In the genomic region with DNA sequence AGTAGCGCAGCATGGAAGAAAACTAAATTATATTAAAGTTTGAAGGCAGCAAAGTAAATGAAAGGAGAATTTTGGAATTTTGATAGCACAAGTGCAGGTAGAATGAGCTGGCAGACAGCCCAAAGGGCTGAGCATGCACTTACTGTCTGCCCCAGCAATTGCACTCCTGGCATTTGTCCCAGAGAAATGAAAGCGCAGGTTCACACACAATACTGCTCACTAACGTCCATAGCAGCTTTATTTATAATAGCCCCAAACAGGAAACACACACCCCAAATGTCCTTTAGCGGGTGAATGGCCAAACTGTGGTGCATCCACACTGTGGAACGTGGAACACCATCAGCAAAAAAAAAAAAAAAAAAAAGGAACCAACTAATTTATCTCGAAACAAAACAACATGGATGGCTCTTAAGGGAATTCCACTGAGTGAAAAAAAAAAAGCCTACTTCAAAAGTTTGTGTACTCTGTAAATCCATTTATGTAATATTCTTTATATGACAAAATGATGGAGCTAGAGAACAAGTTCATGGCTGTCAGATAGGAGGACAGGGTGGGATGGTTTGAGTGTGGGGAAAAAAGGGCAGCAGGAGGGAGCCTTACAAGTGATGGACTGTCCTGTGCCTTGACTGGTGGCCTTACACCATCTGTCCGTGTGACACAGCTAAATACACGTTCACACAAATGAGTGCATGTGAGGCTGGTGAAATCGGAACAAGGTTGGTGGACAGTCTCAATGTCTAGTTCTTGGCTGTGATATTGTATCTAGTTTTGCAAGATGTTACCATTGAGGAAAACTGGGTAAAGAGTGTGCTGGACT, we compare ENCODE assay signal across 15 cellular contexts. TPM values are rescaled to one million over a fixed set of nuclear protein-coding genes. Genes with fewer than 3 reads are reported as not detected.
A peak's percentile ranks its signal among the peaks of the same experiment; 100 is the strongest.
DNase-seq lines count a peak whose midpoint lies in the region; ATAC-seq and TF ChIP-seq lines count a peak whose summit lies in the region.
"Had no signal": no experiment of that assay in that cellular context is flagged by ENCODE, and none has a peak within 500 bp of the region (broad histone marks: within the 10 kb centered on the region; RNA-seq: fewer than 3 reads in every experiment).

No MANE protein-coding gene starts in this region.

- intact Hi-C loops in right lobe of liver (cut with DNase I) = no loop called here

- WGBS in right lobe of liver (ENCODE audit: insufficient coverage, low coverage, low lambda C conversion rate, missing lambda C conversion rate) = 49% methylated on average over 9 of the region's 9 CpGs

- H3K4me3 ChIP-seq in right lobe of liver = no peak overlapping the region
- H3K4me3 ChIP-seq: SK-N-MC had no signal

- no peak for TF ChIP-seq POLR2A in right lobe of liver (IDR thresholded peaks at IDR 0.05)

- H3K36me3 ChIP-seq in right lobe of liver = no peaks in the 10 kb centered on the region

- TF ChIP-seq CTCF in right lobe of liver (IDR thresholded peaks at IDR 0.05) = no peak

- peak in 2 of 3 experiments; percentile 26 to 43 for DNase-seq in NCI-H1417 (lab: John Stamatoyannopoulos, UW)
- DNase-seq in NCI-H1417 treated with DMSO at 0.1 percent for 48 hours (lab: John Stamatoyannopoulos, UW) = no peak
- peak; percentile 45 for DNase-seq in NCI-H128 (lab: John Stamatoyannopoulos, UW; ENCODE audit: unreplicated experiment)
- peak; percentile 34 to 61 for DNase-seq in SHP77 (lab: John Stamatoyannopoulos, UW)
- DNase-seq in right lobe of liver = peak in 2 of 3 donors; percentile 61 to 75
- DNase-seq in OCI-M2 (lab: John Stamatoyannopoulos, UW; ENCODE audit: unreplicated experiment) = no peak
- no peak for DNase-seq in ecto neural progenitor cell (ENCODE audit: low spot score)
- no peak for DNase-seq in activated CD8-positive, alpha-beta memory T cell treated with anti-CD3 and anti-CD28 coated beads for 24 hours
- DNase-seq: 8988T; activated T-cell treated with anti-CD3 and anti-CD28 coated beads, Interleukin-2, amount 50 U/mL, for 48 hours; aorta; KG1; NCI-H82 had no signal

- ATAC-seq in right lobe of liver = peak; percentile 76 to 84 (median 79)
- ATAC-seq: activated CD4-positive, CD25-positive, alpha-beta regulatory T cell treated with anti-CD3 and anti-CD28 coated beads, Interleukin-2, amount 50 U/mL, for 24 hours had no signal

- H3K4me1 ChIP-seq in right lobe of liver = peaks cover 0 to 4% (median 1%) of the 10 kb centered on the region in 4 donors

- H3K9me3 ChIP-seq in right lobe of liver = no peaks in the 10 kb centered on the region

- H3K27me3 ChIP-seq in right lobe of liver = no peaks in the 10 kb centered on the region

- no peak overlapping the region for H3K27ac ChIP-seq in right lobe of liver
- H3K27ac ChIP-seq: SK-N-MC had no signal

RNA-seq across cellular contexts. Expression of gene TM2D3, which starts 6.0 kb away (rescaled TPM):
- 10 to 100 TPM; 29.5 to 46.9 (median 40.8) TPM for total RNA-seq in right lobe of liver

Comparison
In these comparisons a context has a peak if more than half of its experiments do, and no peak if none do; other contexts are left out.
1. DNase-seq: peak in NCI-H1417 (2 of 3), NCI-H128 (single experiment), SHP77 (2 of 2) and right lobe of liver (2 of 3); none in NCI-H1417 treated with DMSO at 0.1 percent for 48 hours (single experiment), OCI-M2 (single experiment), ecto neural progenitor cell (single experiment) and activated CD8-positive, alpha-beta memory T cell treated with anti-CD3 and anti-CD28 coated beads for 24 hours (single experiment).